ENCODE assay signal across 8 cellular contexts in genomic region chr12:12723681-12724420, GRCh38. TPM values are rescaled to one million over a fixed set of nuclear protein-coding genes. Genes with fewer than 3 reads are reported as not detected.
DNase-seq lines count a peak whose midpoint lies in the region; ATAC-seq and TF ChIP-seq lines count a peak whose summit lies in the region.

No MANE protein-coding gene starts in this region.

- H3K4me3 ChIP-seq in adipocyte (ENCODE audit: low read length), result peak overlapping the region; percentile 99

- intact Hi-C loops in sciatic nerve (cut with DNase I), result no loop called here

- H3K36me3 ChIP-seq in adipocyte (ENCODE audit: control insufficient read depth, insufficient read depth, low read length, severe bottlenecking), result peaks cover 23% of the 10 kb centered on the region

- peak; percentile 49 for TF ChIP-seq POLR2A in GM18951 (IDR thresholded peaks at IDR 0.05; ENCODE audit: extremely low read depth, insufficient read depth, insufficient read length)

- peaks cover 46% of the 10 kb centered on the region for H3K4me1 ChIP-seq in adipocyte (ENCODE audit: control insufficient read depth, insufficient read depth, low read length)

- in situ Hi-C loops in GM18951 (cut with MboI; ENCODE audit: low sequenced_read_pairs, unreplicated experiment), result no loop called here

- peak overlapping the region; percentile 99 for H3K9ac ChIP-seq in adipocyte (ENCODE audit: low read length)

- DNase-seq in RKO (ENCODE audit: low spot score), result peak; percentile 15
- peak; percentile 73 for DNase-seq in adipocyte (ENCODE audit: low read depth)
- DNase-seq in hepatic stellate cell (ENCODE audit: low spot score), result peak; percentile 44
- peak; percentile 71 for DNase-seq in sciatic nerve (ENCODE audit: low spot score)
- DNase-seq in NOMO-1 treated with DMSO at 0.1 percent for 48 hours (lab: John Stamatoyannopoulos, UW; ENCODE audit: unreplicated experiment), result no peak
- DNase-seq in H4 (ENCODE audit: low spot score), result no peak

- no peaks in the 10 kb centered on the region for H3K27me3 ChIP-seq in adipocyte (replicated peaks; ENCODE audit: control insufficient read depth, insufficient read depth, low read length)

- H3K9me3 ChIP-seq in adipocyte (ENCODE audit: control insufficient read depth, low read length), result no peaks in the 10 kb centered on the region

- peak; percentile 1 for ATAC-seq in sciatic nerve
- no peak for ATAC-seq in HG03095 (IDR thresholded peaks at IDR 0.05; ENCODE audit: unreplicated experiment)

RNA-seq across cellular contexts. Expression of gene CDKN1B, which starts 6.7 kb away (rescaled TPM):
- 110 TPM for total RNA-seq in sciatic nerve
- 22.8 and 27.3 TPM in 2 replicates for total RNA-seq in H4 (2014; rRNA removed; shearing (Covaris generic))

RNA-seq across cellular contexts. Expression of gene GPR19, which starts 27.9 kb away (rescaled TPM):
- total RNA-seq in sciatic nerve, result 0.62 TPM
- 0.88 and 3.9 TPM in 2 replicates for total RNA-seq in H4 (2014; rRNA removed; shearing (Covaris generic))

Comparison
In these comparisons a context has a peak if more than half of its experiments do, and no peak if none do; other contexts are left out.
1. DNase-seq: peak in RKO (single experiment), adipocyte (single experiment), hepatic stellate cell (single experiment) and sciatic nerve (single experiment); none in NOMO-1 treated with DMSO at 0.1 percent for 48 hours (single experiment) and H4 (single experiment).